8 cellular contexts compared by ENCODE assay signal in genomic region chr4:142353149-142353738, GRCh38.
DNase-seq lines count a peak whose midpoint lies in the region; ATAC-seq and TF ChIP-seq lines count a peak whose summit lies in the region.

No MANE protein-coding gene starts in this region.

- peaks cover 2 to 29% of the 10 kb centered on the region in 2 donors for H3K4me1 ChIP-seq in lung (ENCODE audit: control insufficient read depth in 2 of 2, insufficient read depth in 2 of 2, low read length in 2 of 2)

- H3K4me1 Mint-ChIP-seq in stimulated activated naive CD8-positive, alpha-beta T cell treated with anti-CD3 and anti-CD28 coated beads, Interleukin-15, Interleukin-2, amounts not matched to agents 100 ng/mL and 50 ng/mL, for 24 hours (ENCODE audit: low read depth): peaks cover 98% of the 10 kb centered on the region

- TF ChIP-seq CTCF in choroid plexus epithelial cell (conservative IDR thresholded peaks at IDR 0.05; ENCODE audit: low read depth, low read length) (peak; percentile 76), lung (IDR thresholded peaks at IDR 0.05; ENCODE audit: control extremely low read depth, extremely low read depth) (peak; percentile 68)

- no peaks in the 10 kb centered on the region for H3K9me3 ChIP-seq in lung (ENCODE audit: control insufficient read depth in 2 of 2, insufficient read depth in 1 of 2, low read length in 1 of 2)

- no peaks in the 10 kb centered on the region for H3K36me3 ChIP-seq in lung (ENCODE audit: control insufficient read depth in 2 of 2, insufficient read depth in 2 of 2, low read length in 2 of 2)

- no peak overlapping the region for H3K4me3 ChIP-seq in choroid plexus epithelial cell (ENCODE audit: low read depth, low read length)
- H3K4me3 ChIP-seq in lung: no peak overlapping the region

- H3K27me3 Mint-ChIP-seq in stimulated activated naive CD8-positive, alpha-beta T cell treated with anti-CD3 and anti-CD28 coated beads, Interleukin-15, Interleukin-2, amounts not matched to agents 100 ng/mL and 50 ng/mL, for 24 hours: no peaks in the 10 kb centered on the region

- WGBS in lung, 2 donors: 22 to 27% methylated on average over 5 of the region's 5 CpGs

- H3K36me3 Mint-ChIP-seq in stimulated activated naive CD8-positive, alpha-beta T cell treated with anti-CD3 and anti-CD28 coated beads, Interleukin-15, Interleukin-2, amounts not matched to agents 100 ng/mL and 50 ng/mL, for 24 hours (ENCODE audit: low read depth): no peaks in the 10 kb centered on the region

- H3K4me3 Mint-ChIP-seq in stimulated activated naive CD8-positive, alpha-beta T cell treated with anti-CD3 and anti-CD28 coated beads, Interleukin-15, Interleukin-2, amounts not matched to agents 100 ng/mL and 50 ng/mL, for 24 hours: peak overlapping the region; percentile 15

- H3K9me3 Mint-ChIP-seq in stimulated activated naive CD8-positive, alpha-beta T cell treated with anti-CD3 and anti-CD28 coated beads, Interleukin-15, Interleukin-2, amounts not matched to agents 100 ng/mL and 50 ng/mL, for 24 hours: no peaks in the 10 kb centered on the region

- H3K27ac ChIP-seq in lung (ENCODE audit: low read depth in 1 of 2, low read length in 1 of 2): peak overlapping the region in 1 of 2 donors; percentile 53

- H3K27me3 ChIP-seq in lung (ENCODE audit: control insufficient read depth, insufficient read depth): no peaks in the 10 kb centered on the region

- no peak for DNase-seq in stimulated activated naive CD8-positive, alpha-beta T cell treated with anti-CD3 and anti-CD28 coated beads, Interleukin-15, Interleukin-2, amounts not matched to agents 100 U/mL and 50 U/mL, for 24 hours
- DNase-seq in OCI-M2 (lab: John Stamatoyannopoulos, UW; ENCODE audit: unreplicated experiment) (peak; percentile 6), choroid plexus epithelial cell (ENCODE audit: low read depth) (peak; percentile 86), lung (ENCODE audit: low spot score) (no peak), occipital lobe (lab: John Stamatoyannopoulos, UW) (no peak)

- H3K27ac Mint-ChIP-seq in stimulated activated naive CD8-positive, alpha-beta T cell treated with anti-CD3 and anti-CD28 coated beads, Interleukin-15, Interleukin-2, amounts not matched to agents 100 ng/mL and 50 ng/mL, for 24 hours: peak overlapping the region; percentile 79

- ATAC-seq in stimulated activated naive CD8-positive, alpha-beta T cell treated with anti-CD3 and anti-CD28 coated beads, Interleukin-15, Interleukin-2, amounts not matched to agents 100 U/mL and 50 U/mL, for 24 hours: no peak
- ATAC-seq in HG03342 (IDR thresholded peaks at IDR 0.05; ENCODE audit: unreplicated experiment) (peak; percentile 74), lung (ENCODE audit: insufficient read depth, low FRiP score) (peak; percentile 45), HG02763 (IDR thresholded peaks at IDR 0.05; ENCODE audit: unreplicated experiment) (no peak)

Comparison
In these comparisons a context has a peak if more than half of its experiments do, and no peak if none do; other contexts are left out.
1. ATAC-seq: peak in HG03342 (single experiment) and lung (single experiment); none in stimulated activated naive CD8-positive, alpha-beta T cell treated with anti-CD3 and anti-CD28 coated beads, Interleukin-15, Interleukin-2, amounts not matched to agents 100 U/mL and 50 U/mL, for 24 hours (single experiment) and HG02763 (single experiment).
2. DNase-seq: peak in OCI-M2 (single experiment) and choroid plexus epithelial cell (single experiment); none in stimulated activated naive CD8-positive, alpha-beta T cell treated with anti-CD3 and anti-CD28 coated beads, Interleukin-15, Interleukin-2, amounts not matched to agents 100 U/mL and 50 U/mL, for 24 hours (single experiment), lung (single experiment) and occipital lobe (single experiment).